ENCODE assay signal across 9 cellular contexts in the genomic region with DNA sequence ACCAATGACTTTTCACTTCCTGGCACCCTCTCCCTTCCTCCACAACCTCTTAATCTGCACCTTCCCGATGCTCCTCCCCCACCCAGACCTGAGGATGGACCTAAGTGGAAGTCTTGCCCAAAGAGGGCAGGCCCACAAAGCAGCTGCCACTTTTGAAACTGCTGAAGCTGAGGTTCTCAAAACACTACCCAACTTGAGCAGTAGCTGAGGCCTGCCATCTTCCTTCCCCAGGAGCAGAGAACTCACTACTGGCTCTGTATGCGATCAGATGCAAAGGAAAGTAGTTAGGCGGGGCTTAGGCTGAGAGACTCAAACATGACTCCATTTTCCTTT. TPM values are rescaled to one million over a fixed set of nuclear protein-coding genes. Genes with fewer than 3 reads are reported as not detected.
DNase-seq lines count a peak whose midpoint lies in the region; ATAC-seq and TF ChIP-seq lines count a peak whose summit lies in the region.
"Had no signal": no experiment of that assay in that cellular context is flagged by ENCODE, and none has a peak within 500 bp of the region (broad histone marks: within the 10 kb centered on the region; RNA-seq: fewer than 3 reads in every experiment).

No MANE protein-coding gene starts in this region.

- TF ChIP-seq CTCF in choroid plexus epithelial cell (conservative IDR thresholded peaks at IDR 0.05; ENCODE audit: low read depth, low read length) (no peak), neural progenitor cell (IDR thresholded peaks at IDR 0.05) (no peak)

- no peak for ATAC-seq in GM21825 (IDR thresholded peaks at IDR 0.05; ENCODE audit: unreplicated experiment)

- peaks cover 23% of the 10 kb centered on the region for H4K20me1 ChIP-seq in neural progenitor cell (ENCODE audit: low read depth)

- peak overlapping the region; percentile 100 for H3K4me3 ChIP-seq in choroid plexus epithelial cell (ENCODE audit: low read depth, low read length)
- peak overlapping the region; percentile 83 for H3K4me3 ChIP-seq in neural progenitor cell

- H3K36me3 ChIP-seq in neural progenitor cell, result no peaks in the 10 kb centered on the region

- no peak overlapping the region for H3K27ac Mint-ChIP-seq in neural progenitor cell

- no peak overlapping the region for H3K9ac ChIP-seq in neural progenitor cell

- H3K27me3 Mint-ChIP-seq in neural progenitor cell (ENCODE audit: insufficient read depth, low read depth), result no peaks in the 10 kb centered on the region

- peaks cover 19% of the 10 kb centered on the region for H3K4me1 ChIP-seq in neural progenitor cell

- peaks cover 63% of the 10 kb centered on the region for H3K79me2 ChIP-seq in neural progenitor cell (ENCODE audit: low read depth)

- H3K4me3 Mint-ChIP-seq in neural progenitor cell, result no peak overlapping the region

- no peak overlapping the region for H2AFZ ChIP-seq in neural progenitor cell (replicated peaks)

- H3F3A ChIP-seq in neural progenitor cell (ENCODE audit: low read depth), result peaks cover 4% of the 10 kb centered on the region

- H3K36me3 Mint-ChIP-seq in neural progenitor cell, result peaks cover 3% of the 10 kb centered on the region

- peak overlapping the region; percentile 97 for H3K4me2 ChIP-seq in neural progenitor cell

- H3K4me1 Mint-ChIP-seq in neural progenitor cell, result no peaks in the 10 kb centered on the region

- in situ Hi-C loops in KBM-7 (cut with MboI; ENCODE audit: low pct_unique_long_range_greater_than_20kb, low sequenced_read_pairs), result no loop called here

- DNase-seq in CD1c-positive myeloid dendritic cell (ENCODE audit: extremely low spot score), result peak; percentile 15
- DNase-seq in KBM-7, result peak; percentile 49
- DNase-seq in choroid plexus epithelial cell (ENCODE audit: low read depth), result no peak
- DNase-seq in neural progenitor cell (ENCODE audit: low spot score), result no peak
- no peak for DNase-seq in dedifferentiated amniotic fluid mesenchymal stem cell (ENCODE audit: extremely low spot score)
- no peak for DNase-seq in medulla oblongata (ENCODE audit: extremely low spot score)
- no peak for DNase-seq in NCI-H2107 (lab: John Stamatoyannopoulos, UW)
- DNase-seq: foreskin melanocyte had no signal

- H3K27ac ChIP-seq in neural progenitor cell, result no peak overlapping the region

- no peaks in the 10 kb centered on the region for H3K9me3 Mint-ChIP-seq in neural progenitor cell

- H3K9me3 ChIP-seq in neural progenitor cell (ENCODE audit: low read depth), result no peaks in the 10 kb centered on the region

- no peaks in the 10 kb centered on the region for H3K27me3 ChIP-seq in neural progenitor cell

RNA-seq across cellular contexts. Expression of a gene that starts 1.5 kb away (rescaled TPM):
- 46.2 and 81.5 TPM in 2 replicates for total RNA-seq in neural progenitor cell (ENCODE audit: low replicate concordance)

RNA-seq across cellular contexts. Expression of a gene that starts 40.7 kb away (rescaled TPM):
- not detected in 2 replicates for total RNA-seq in neural progenitor cell (ENCODE audit: low replicate concordance)

RNA-seq across cellular contexts. Expression of a gene that starts 40.8 kb away (rescaled TPM):
- not detected in 2 replicates for total RNA-seq in neural progenitor cell (ENCODE audit: low replicate concordance)

Comparison
In these comparisons a context has a peak if more than half of its experiments do, and no peak if none do; other contexts are left out.
1. DNase-seq: peak in CD1c-positive myeloid dendritic cell (single experiment) and KBM-7 (single experiment); none in choroid plexus epithelial cell (single experiment), neural progenitor cell (single experiment), dedifferentiated amniotic fluid mesenchymal stem cell (single experiment), medulla oblongata (single experiment) and NCI-H2107 (single experiment).